1 cellular context compared by ENCODE assay signal in the genomic region with DNA sequence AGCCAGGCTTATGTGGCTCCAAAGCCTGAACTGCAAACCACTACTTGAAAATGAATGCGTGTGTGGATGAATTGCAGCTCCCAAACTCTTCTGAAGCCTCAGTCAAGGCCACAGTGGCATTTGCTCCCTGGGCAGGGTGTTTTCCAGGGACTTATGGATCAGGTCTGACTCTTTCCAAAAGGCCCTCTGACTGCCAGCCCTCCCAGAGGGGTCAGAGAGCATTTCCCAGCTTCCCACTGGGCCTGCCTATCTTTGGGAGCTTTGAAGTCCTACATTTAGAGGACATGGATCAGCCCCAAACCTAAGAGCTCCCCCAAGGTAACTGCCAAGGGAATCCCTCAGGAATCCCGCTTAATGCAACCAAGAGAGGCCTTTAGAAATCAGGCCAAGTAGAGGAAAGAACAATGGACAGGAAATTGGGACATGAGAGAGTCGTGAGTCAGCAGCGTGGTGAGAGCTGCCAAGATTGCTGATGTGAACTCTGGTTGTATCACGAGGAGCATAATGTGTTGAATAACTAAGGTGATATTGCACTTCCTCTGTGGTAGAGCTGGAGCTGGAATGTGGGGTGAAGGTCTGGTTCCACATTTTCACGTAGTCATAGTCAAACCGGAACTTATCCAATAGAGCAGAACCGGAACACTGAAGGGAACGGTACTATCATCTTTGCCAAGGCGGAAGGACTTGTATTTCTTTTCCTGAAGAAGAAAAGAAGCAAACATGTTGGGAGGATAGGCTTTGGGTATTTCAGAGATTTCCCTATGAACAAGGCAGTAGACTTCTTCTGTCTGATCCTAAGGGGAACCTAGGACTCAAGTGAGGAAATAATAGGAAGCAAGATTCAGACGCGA.
TF ChIP-seq lines count a peak whose summit lies in the region.

No MANE protein-coding gene starts in this region.

TF ChIP-seq in HepG2, 621 proteins besides CTCF, POLR2A, EP300 and RAD21 (continued from another document and continues in another):
- TF ChIP-seq ZNF280B (CRISPR knock-in tag; IDR thresholded peaks at IDR 0.05; ENCODE audit: borderline replicate concordance) (no peak), CREM (IDR thresholded peaks at IDR 0.05) (peak; percentile 80), CREM (CRISPR knock-in tag; IDR thresholded peaks at IDR 0.05) (no peak), JUNB (CRISPR knock-in tag; IDR thresholded peaks at IDR 0.05; ENCODE audit: borderline replicate concordance) (0 out of 2 replicates have a peak, but pooled peaks have one; percentile 16), MAFF (IDR thresholded peaks at IDR 0.05; ENCODE audit: low read depth, low read length) (peak; percentile 79), ZNF572 (CRISPR knock-in tag; IDR thresholded peaks at IDR 0.05) (no peak), KLF6 (CRISPR knock-in tag; IDR thresholded peaks at IDR 0.05) (0 out of 2 replicates have a peak, but pooled peaks have one; percentile 45), TCF7 (IDR thresholded peaks at IDR 0.05; ENCODE audit: low read depth) (peak; percentile 73), ZNF331 (CRISPR knock-in tag; IDR thresholded peaks at IDR 0.05) (peak; percentile 14), HES4 (CRISPR knock-in tag; IDR thresholded peaks at IDR 0.05; ENCODE audit: borderline replicate concordance) (no peak), LCORL (IDR thresholded peaks at IDR 0.05) (no peak), LCORL (CRISPR knock-in tag; IDR thresholded peaks at IDR 0.05) (peak; percentile 62; the same call in 1 of the 2 replicates), FOXA1 (IDR thresholded peaks at IDR 0.05) (no peak), FOXA1 (CRISPR knock-in tag; IDR thresholded peaks at IDR 0.05) (peak; percentile 52; the same call in 1 of the 2 replicates), CSRNP2 (CRISPR knock-in tag; conservative IDR thresholded peaks at IDR 0.05; ENCODE audit: low read depth) (no peak), PATZ1 (CRISPR knock-in tag; IDR thresholded peaks at IDR 0.05) (peak; percentile 13; the same call in 1 of the 2 replicates), TBX3 (IDR thresholded peaks at IDR 0.05; ENCODE audit: borderline replicate concordance) (no peak), MXI1 (IDR thresholded peaks at IDR 0.05; ENCODE audit: borderline replicate concordance, low read depth, low read length) (no peak), GATAD2A (CRISPR knock-in tag; IDR thresholded peaks at IDR 0.05) (peak; percentile 64), TAF15 (IDR thresholded peaks at IDR 0.05; ENCODE audit: low read depth, low read length, poor library complexity, severe bottlenecking) (no peak), HMG20A (CRISPR knock-in tag; IDR thresholded peaks at IDR 0.05; ENCODE audit: borderline replicate concordance) (peak; percentile 80), ZNF292 (CRISPR knock-in tag; IDR thresholded peaks at IDR 0.05; ENCODE audit: borderline replicate concordance, low read depth) (no peak), TRAFD1 (CRISPR knock-in tag; IDR thresholded peaks at IDR 0.05; ENCODE audit: borderline replicate concordance) (no peak), ZNF710 (CRISPR knock-in tag; IDR thresholded peaks at IDR 0.05; ENCODE audit: borderline replicate concordance) (peak; percentile 49)
- TF ChIP-seq, protein P1, sequence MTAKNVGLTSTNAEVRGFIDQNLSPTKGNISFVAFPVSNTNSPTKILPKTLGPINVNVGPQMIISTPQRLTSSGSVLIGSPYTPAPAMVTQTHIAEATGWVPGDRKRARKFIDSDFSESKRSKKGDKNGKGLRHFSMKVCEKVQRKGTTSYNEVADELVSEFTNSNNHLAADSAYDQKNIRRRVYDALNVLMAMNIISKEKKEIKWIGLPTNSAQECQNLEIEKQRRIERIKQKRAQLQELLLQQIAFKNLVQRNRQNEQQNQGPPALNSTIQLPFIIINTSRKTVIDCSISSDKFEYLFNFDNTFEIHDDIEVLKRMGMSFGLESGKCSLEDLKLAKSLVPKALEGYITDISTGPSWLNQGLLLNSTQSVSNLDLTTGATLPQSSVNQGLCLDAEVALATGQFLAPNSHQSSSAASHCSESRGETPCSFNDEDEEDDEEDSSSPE (CRISPR knock-in tag; IDR thresholded peaks at IDR 0.05) = 0 out of 2 replicates have a peak, but pooled peaks have one; percentile 18
- TF ChIP-seq, protein P2, sequence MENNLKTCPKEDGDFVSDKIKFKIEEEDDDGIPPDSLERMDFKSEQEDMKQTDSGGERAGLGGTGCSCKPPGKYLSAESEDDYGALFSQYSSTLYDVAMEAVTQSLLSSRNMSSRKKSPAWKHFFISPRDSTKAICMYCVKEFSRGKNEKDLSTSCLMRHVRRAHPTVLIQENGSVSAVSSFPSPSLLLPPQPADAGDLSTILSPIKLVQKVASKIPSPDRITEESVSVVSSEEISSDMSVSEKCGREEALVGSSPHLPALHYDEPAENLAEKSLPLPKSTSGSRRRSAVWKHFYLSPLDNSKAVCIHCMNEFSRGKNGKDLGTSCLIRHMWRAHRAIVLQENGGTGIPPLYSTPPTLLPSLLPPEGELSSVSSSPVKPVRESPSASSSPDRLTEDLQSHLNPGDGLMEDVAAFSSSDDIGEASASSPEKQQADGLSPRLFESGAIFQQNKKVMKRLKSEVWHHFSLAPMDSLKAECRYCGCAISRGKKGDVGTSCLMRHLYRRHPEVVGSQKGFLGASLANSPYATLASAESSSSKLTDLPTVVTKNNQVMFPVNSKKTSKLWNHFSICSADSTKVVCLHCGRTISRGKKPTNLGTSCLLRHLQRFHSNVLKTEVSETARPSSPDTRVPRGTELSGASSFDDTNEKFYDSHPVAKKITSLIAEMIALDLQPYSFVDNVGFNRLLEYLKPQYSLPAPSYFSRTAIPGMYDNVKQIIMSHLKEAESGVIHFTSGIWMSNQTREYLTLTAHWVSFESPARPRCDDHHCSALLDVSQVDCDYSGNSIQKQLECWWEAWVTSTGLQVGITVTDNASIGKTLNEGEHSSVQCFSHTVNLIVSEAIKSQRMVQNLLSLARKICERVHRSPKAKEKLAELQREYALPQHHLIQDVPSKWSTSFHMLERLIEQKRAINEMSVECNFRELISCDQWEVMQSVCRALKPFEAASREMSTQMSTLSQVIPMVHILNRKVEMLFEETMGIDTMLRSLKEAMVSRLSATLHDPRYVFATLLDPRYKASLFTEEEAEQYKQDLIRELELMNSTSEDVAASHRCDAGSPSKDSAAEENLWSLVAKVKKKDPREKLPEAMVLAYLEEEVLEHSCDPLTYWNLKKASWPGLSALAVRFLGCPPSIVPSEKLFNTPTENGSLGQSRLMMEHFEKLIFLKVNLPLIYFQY (CRISPR knock-in tag; IDR thresholded peaks at IDR 0.05; ENCODE audit: borderline replicate concordance) = peak; percentile 46; the same call in 1 of the 2 replicates
- TF ChIP-seq, protein P3, sequence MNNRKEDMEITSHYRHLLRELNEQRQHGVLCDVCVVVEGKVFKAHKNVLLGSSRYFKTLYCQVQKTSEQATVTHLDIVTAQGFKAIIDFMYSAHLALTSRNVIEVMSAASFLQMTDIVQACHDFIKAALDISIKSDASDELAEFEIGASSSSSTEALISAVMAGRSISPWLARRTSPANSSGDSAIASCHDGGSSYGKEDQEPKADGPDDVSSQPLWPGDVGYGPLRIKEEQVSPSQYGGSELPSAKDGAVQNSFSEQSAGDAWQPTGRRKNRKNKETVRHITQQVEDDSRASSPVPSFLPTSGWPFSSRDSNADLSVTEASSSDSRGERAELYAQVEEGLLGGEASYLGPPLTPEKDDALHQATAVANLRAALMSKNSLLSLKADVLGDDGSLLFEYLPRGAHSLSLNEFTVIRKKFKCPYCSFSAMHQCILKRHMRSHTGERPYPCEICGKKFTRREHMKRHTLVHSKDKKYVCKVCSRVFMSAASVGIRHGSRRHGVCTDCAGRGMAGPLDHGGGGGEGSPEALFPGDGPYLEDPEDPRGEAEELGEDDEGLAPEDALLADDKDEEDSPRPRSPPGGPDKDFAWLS (CRISPR knock-in tag; IDR thresholded peaks at IDR 0.05; ENCODE audit: borderline replicate concordance) = no peak
- TF ChIP-seq, protein P4, sequence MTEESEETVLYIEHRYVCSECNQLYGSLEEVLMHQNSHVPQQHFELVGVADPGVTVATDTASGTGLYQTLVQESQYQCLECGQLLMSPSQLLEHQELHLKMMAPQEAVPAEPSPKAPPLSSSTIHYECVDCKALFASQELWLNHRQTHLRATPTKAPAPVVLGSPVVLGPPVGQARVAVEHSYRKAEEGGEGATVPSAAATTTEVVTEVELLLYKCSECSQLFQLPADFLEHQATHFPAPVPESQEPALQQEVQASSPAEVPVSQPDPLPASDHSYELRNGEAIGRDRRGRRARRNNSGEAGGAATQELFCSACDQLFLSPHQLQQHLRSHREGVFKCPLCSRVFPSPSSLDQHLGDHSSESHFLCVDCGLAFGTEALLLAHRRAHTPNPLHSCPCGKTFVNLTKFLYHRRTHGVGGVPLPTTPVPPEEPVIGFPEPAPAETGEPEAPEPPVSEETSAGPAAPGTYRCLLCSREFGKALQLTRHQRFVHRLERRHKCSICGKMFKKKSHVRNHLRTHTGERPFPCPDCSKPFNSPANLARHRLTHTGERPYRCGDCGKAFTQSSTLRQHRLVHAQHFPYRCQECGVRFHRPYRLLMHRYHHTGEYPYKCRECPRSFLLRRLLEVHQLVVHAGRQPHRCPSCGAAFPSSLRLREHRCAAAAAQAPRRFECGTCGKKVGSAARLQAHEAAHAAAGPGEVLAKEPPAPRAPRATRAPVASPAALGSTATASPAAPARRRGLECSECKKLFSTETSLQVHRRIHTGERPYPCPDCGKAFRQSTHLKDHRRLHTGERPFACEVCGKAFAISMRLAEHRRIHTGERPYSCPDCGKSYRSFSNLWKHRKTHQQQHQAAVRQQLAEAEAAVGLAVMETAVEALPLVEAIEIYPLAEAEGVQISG (CRISPR knock-in tag; IDR thresholded peaks at IDR 0.05) = peak; percentile 27; the same call in 1 of the 2 replicates
- TF ChIP-seq, protein P5, sequence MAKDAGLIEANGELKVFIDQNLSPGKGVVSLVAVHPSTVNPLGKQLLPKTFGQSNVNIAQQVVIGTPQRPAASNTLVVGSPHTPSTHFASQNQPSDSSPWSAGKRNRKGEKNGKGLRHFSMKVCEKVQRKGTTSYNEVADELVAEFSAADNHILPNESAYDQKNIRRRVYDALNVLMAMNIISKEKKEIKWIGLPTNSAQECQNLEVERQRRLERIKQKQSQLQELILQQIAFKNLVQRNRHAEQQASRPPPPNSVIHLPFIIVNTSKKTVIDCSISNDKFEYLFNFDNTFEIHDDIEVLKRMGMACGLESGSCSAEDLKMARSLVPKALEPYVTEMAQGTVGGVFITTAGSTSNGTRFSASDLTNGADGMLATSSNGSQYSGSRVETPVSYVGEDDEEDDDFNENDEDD (CRISPR knock-in tag; IDR thresholded peaks at IDR 0.05; ENCODE audit: borderline replicate concordance) = peak; percentile 50; the same call in 1 of the 2 replicates
